8 cellular contexts compared by ENCODE assay signal in genomic region chr9:129413537-129414376, GRCh38.
DNase-seq lines count a peak whose midpoint lies in the region; TF ChIP-seq lines count a peak whose summit lies in the region.

No MANE protein-coding gene starts in this region.

- POLR2A ChIA-PET in CD8-positive, alpha-beta memory T cell (lab: Charles Lee): interaction anchor here (0.6 to 1.7 kb wide), 5 partner anchors 23 to 194 kb away, joined by 3 to 5 read pairs (median 3); no protein-coding TSS in a partner anchor

- H3K4me1 Mint-ChIP-seq in CD8-positive, alpha-beta memory T cell: peaks cover 24 to 47% (median 25%) of the 10 kb centered on the region in 3 donors

- peak overlapping the region; percentile 73 for H3K4me3 ChIP-seq in CD8-positive, alpha-beta memory T cell (ENCODE audit: low read length)

- H3K36me3 ChIP-seq in CD8-positive, alpha-beta memory T cell (ENCODE audit: insufficient read depth, low read length): no peaks in the 10 kb centered on the region

- no peaks in the 10 kb centered on the region for H3K27me3 ChIP-seq in CD8-positive, alpha-beta memory T cell (ENCODE audit: insufficient read depth, low read length, poor library complexity, severe bottlenecking)

- TF ChIP-seq CTCF in GM20000 (IDR thresholded peaks at IDR 0.05; ENCODE audit: extremely low read depth, missing control alignments): no peak

- CTCF ChIA-PET in CD8-positive, alpha-beta memory T cell (lab: Charles Lee): interaction anchor here (1.3 kb wide), 1 partner anchor 193 kb away, joined by 5 read pairs; no protein-coding TSS in a partner anchor

- peaks cover 0 to 9% (median 4%) of the 10 kb centered on the region in 3 donors for H3K36me3 Mint-ChIP-seq in CD8-positive, alpha-beta memory T cell

- DNase-seq in CD8-positive, alpha-beta memory T cell: peak; percentile 97 to 99 (median 98)
- peak; percentile 100 for DNase-seq in GM20000 (ENCODE audit: low spot score)
- DNase-seq in HT-29 (ENCODE audit: low spot score): peak; percentile 97
- DNase-seq in NK-92 (lab: John Stamatoyannopoulos, UW; ENCODE audit: unreplicated experiment): peak; percentile 70
- DNase-seq in activated CD8-positive, alpha-beta memory T cell treated with anti-CD3 and anti-CD28 coated beads for 24 hours: peak; percentile 99
- peak; percentile 95 for DNase-seq in effector CD8-positive, alpha-beta T cell (lab: John Stamatoyannopoulos, UW)
- DNase-seq in lung microvascular endothelial cell (ENCODE audit: low read depth in 2 of 2): peak; percentile 98 to 99
- peak; percentile 97 to 98 (median 98) for DNase-seq in stimulated activated CD4-positive, alpha-beta T cell treated with anti-CD3 and anti-CD28 coated beads, TNF-alpha, amount 100 ng/mL, for 24 hours (ENCODE audit: low read depth in 3 of 3)

- peaks cover 0 to 6% (median 3%) of the 10 kb centered on the region in 5 donors for H3K9me3 Mint-ChIP-seq in CD8-positive, alpha-beta memory T cell

- peaks cover 0 to 10% of the 10 kb centered on the region in 2 donors for H3K27me3 Mint-ChIP-seq in CD8-positive, alpha-beta memory T cell

- H3K4me1 ChIP-seq in CD8-positive, alpha-beta memory T cell (ENCODE audit: insufficient read depth, low read length): peaks cover 21% of the 10 kb centered on the region

- H3K9me3 ChIP-seq in CD8-positive, alpha-beta memory T cell (ENCODE audit: low read length): no peaks in the 10 kb centered on the region

- peak overlapping the region; percentile 95 for H3K27ac ChIP-seq in CD8-positive, alpha-beta memory T cell (ENCODE audit: low read depth, low read length)

- H3K4me3 Mint-ChIP-seq in CD8-positive, alpha-beta memory T cell: peak overlapping the region; percentile 78 to 95 (median 86)

- peak overlapping the region; percentile 96 to 100 (median 99) for H3K27ac Mint-ChIP-seq in CD8-positive, alpha-beta memory T cell

Comparison
In these comparisons a context has a peak if more than half of its experiments do, and no peak if none do; other contexts are left out.
1. Peak in every context shown above with its lines: DNase-seq, H3K4me3 ChIP-seq and H3K27ac ChIP-seq.